ENCODE assay signal across 8 cellular contexts in the genomic region with DNA sequence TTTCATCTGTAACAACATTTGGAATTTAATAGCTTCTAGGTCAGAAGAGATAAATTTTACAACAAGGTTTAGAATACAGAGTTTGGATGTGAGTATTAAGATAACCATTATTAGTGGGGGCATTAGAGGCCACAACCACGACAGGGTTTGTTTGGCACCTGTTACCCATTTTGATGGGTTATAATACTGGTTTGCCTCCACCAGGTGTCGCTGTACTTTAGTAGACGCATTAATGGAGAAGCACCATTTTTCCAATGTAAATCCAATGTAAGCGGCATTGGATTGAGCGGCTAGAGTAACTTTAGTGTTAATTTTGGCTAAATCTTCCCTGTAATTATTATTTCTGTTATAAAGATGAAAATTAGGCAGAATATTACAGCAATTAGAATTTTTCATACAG.
DNase-seq lines count a peak whose midpoint lies in the region; ATAC-seq and TF ChIP-seq lines count a peak whose summit lies in the region.

No MANE protein-coding gene starts in this region.

- no peak overlapping the region for H3K27ac ChIP-seq in C4-2B
- no peak overlapping the region for H3K27ac ChIP-seq in transverse colon

- H3K27me3 ChIP-seq in transverse colon: no peaks in the 10 kb centered on the region

- DNase-seq in GM13977 (ENCODE audit: low spot score): peak; percentile 2
- DNase-seq in NCI-H146 (lab: John Stamatoyannopoulos, UW): peak; percentile 60
- peak; percentile 52 for DNase-seq in choroid plexus epithelial cell (ENCODE audit: low read depth)
- DNase-seq in transverse colon: no peak
- DNase-seq in COR-L47 (lab: John Stamatoyannopoulos, UW): no peak

- ATAC-seq in HG03108 (IDR thresholded peaks at IDR 0.05; ENCODE audit: unreplicated experiment): no peak
- ATAC-seq in HG02970 (IDR thresholded peaks at IDR 0.05; ENCODE audit: low FRiP score, unreplicated experiment): no peak

- TF ChIP-seq EP300 in transverse colon (IDR thresholded peaks at IDR 0.05; ENCODE audit: low read depth): no peak

- H3K9me3 ChIP-seq in transverse colon: no peaks in the 10 kb centered on the region

- TF ChIP-seq CTCF in C4-2B (conservative IDR thresholded peaks at IDR 0.05): peak; percentile 84
- peak; percentile 71 for TF ChIP-seq CTCF in GM13977 (IDR thresholded peaks at IDR 0.05; ENCODE audit: extremely low read depth, insufficient read depth, missing control alignments)
- TF ChIP-seq CTCF in choroid plexus epithelial cell (conservative IDR thresholded peaks at IDR 0.05; ENCODE audit: low read depth, low read length): peak; percentile 63
- TF ChIP-seq CTCF in transverse colon (IDR thresholded peaks at IDR 0.05): peak; percentile 21 to 41 (median 33)

- H3K36me3 ChIP-seq in transverse colon: no peaks in the 10 kb centered on the region

- no peak for TF ChIP-seq POLR2A in transverse colon (IDR thresholded peaks at IDR 0.05)

- no peaks in the 10 kb centered on the region for H3K4me1 ChIP-seq in transverse colon

- H3K4me3 ChIP-seq in choroid plexus epithelial cell (ENCODE audit: low read depth, low read length): no peak overlapping the region
- no peak overlapping the region for H3K4me3 ChIP-seq in transverse colon

- WGBS in transverse colon (ENCODE audit: low coverage in 1 of 2), 2 donors: 34 to 48% methylated on average over 5 of the region's 5 CpGs

- intact Hi-C loops in transverse colon (cut with DNase I; ENCODE audit: low total_unique reads): no loop called here

- in situ Hi-C loops in GM13977 (cut with MboI; ENCODE audit: low pct_unique_long_range_greater_than_20kb, low sequenced_read_pairs, unreplicated experiment): loop anchor here (25.0 kb wide), 1 partner anchor 216 kb away; no protein-coding TSS in a partner anchor
- in situ Hi-C loops in transverse colon (cut with MboI; ENCODE audit: low pct_ligation_motif_present in 1 of 4, low pct_unique_long_range_greater_than_20kb in 1 of 4, low sequenced_read_pairs in 3 of 4): no loop called here

Comparison
In these comparisons a context has a peak if more than half of its experiments do, and no peak if none do; other contexts are left out.
1. CTCF ChIP-seq: peak in every context shown above with its lines; median percentile 84 in C4-2B; 71 in GM13977; 63 in choroid plexus epithelial cell; 33 in transverse colon.
2. DNase-seq: peak in GM13977 (single experiment), NCI-H146 (single experiment) and choroid plexus epithelial cell (single experiment); none in transverse colon (single experiment) and COR-L47 (single experiment).